11 cellular contexts compared by ENCODE assay signal in the genomic region with DNA sequence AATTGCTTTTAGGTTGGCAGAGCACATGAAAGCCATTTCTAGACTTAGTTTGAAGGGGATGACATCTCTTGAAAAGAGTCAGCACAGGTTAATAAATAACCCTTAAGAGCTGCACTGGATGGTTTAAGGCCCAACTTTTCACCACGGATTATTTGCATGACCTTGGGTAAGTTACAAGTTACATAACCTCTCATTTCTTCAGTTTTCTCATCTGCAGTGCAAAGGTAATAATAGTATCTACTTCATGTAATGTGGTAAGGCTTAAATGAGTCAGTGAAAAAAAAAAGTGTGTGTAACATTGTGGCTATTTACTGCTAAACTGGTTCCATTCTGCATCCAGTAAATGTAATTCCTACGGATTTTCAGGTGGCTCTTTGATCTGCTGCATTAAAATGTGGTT.
A peak's percentile ranks its signal among the peaks of the same experiment; 100 is the strongest.
DNase-seq lines count a peak whose midpoint lies in the region; ATAC-seq lines count a peak whose summit lies in the region.
"Had no signal": no experiment of that assay in that cellular context is flagged by ENCODE, and none has a peak within 500 bp of the region (broad histone marks: within the 10 kb centered on the region; RNA-seq: fewer than 3 reads in every experiment).

No MANE protein-coding gene starts in this region.

- no peak overlapping the region for H3K27ac Mint-ChIP-seq in immature natural killer cell

- ATAC-seq in GM18907 (IDR thresholded peaks at IDR 0.05; ENCODE audit: unreplicated experiment), result peak; percentile 98
- ATAC-seq in HG02571 (IDR thresholded peaks at IDR 0.05; ENCODE audit: unreplicated experiment), result peak; percentile 98
- peak; percentile 97 for ATAC-seq in HG03432 (IDR thresholded peaks at IDR 0.05; ENCODE audit: unreplicated experiment)
- ATAC-seq in left lobe of liver, result peak; percentile 39

- peaks cover 0 to 2% (median 0%) of the 10 kb centered on the region in 3 donors for H3K27me3 Mint-ChIP-seq in immature natural killer cell (ENCODE audit: low read depth in 3 of 3)

- peaks cover 0 to 19% (median 10%) of the 10 kb centered on the region in 6 donors for H3K9me3 Mint-ChIP-seq in immature natural killer cell

- no peak for DNase-seq in left lobe of liver (ENCODE audit: low spot score)
- DNase-seq in immature natural killer cell, result no peak
- no peak for DNase-seq in SIG-M5 treated with dmso at 0.1 percent for 504 hours (lab: John Stamatoyannopoulos, UW; ENCODE audit: unreplicated experiment)
- DNase-seq in NCI-H2107 treated with DMSO at 0.1 percent for 48 hours (lab: John Stamatoyannopoulos, UW; ENCODE audit: unreplicated experiment), result no peak
- no peak for DNase-seq in NCI-H345 (lab: John Stamatoyannopoulos, UW)
- DNase-seq: activated effector memory CD4-positive, alpha-beta T cell treated with anti-CD3 and anti-CD28 coated beads, Interleukin-2, amount 50 U/mL, for 16 hours; NK-92 treated with Interleukin-12 subunit alpha and Interleukin-12 subunit beta, amount 100 ng/mL, for 24 hours; T-helper 9 cell had no signal

- no peaks in the 10 kb centered on the region for H3K36me3 Mint-ChIP-seq in immature natural killer cell

- H3K4me3 Mint-ChIP-seq in immature natural killer cell, result no peak overlapping the region

- no peaks in the 10 kb centered on the region for H3K4me1 Mint-ChIP-seq in immature natural killer cell

Comparison
In these comparisons a context has a peak if more than half of its experiments do, and no peak if none do; other contexts are left out.
1. ATAC-seq: peak in every context shown above with its lines; median percentile 98 in GM18907; 98 in HG02571; 97 in HG03432; 39 in left lobe of liver.